ENCODE assay signal across 16 cellular contexts in genomic region chr22:39219071-39220050, GRCh38. TPM values are rescaled to one million over a fixed set of nuclear protein-coding genes. Genes with fewer than 3 reads are reported as not detected.
DNase-seq lines count a peak whose midpoint lies in the region; ATAC-seq and TF ChIP-seq lines count a peak whose summit lies in the region.
"Had no signal": no experiment of that assay in that cellular context is flagged by ENCODE, and none has a peak within 500 bp of the region (broad histone marks: within the 10 kb centered on the region; RNA-seq: fewer than 3 reads in every experiment).

No MANE protein-coding gene starts in this region.

- ATAC-seq in activated CD4-positive, alpha-beta T cell treated with anti-CD3 and anti-CD28 coated beads for 36 hours: no peak
- ATAC-seq in HG02759 (IDR thresholded peaks at IDR 0.05; ENCODE audit: unreplicated experiment) (no peak), GM18505 (IDR thresholded peaks at IDR 0.05; ENCODE audit: unreplicated experiment) (no peak)

- H3K27me3 ChIP-seq in endodermal cell (ENCODE audit: control insufficient read depth, insufficient read depth, low read length, poor library complexity, severe bottlenecking) (no peaks in the 10 kb centered on the region), sigmoid colon (peaks cover 0 to 5% (median 0%) of the 10 kb centered on the region in 3 donors)
- H3K27me3 ChIP-seq: ovary had no signal

- H3K4me3 ChIP-seq in endodermal cell (ENCODE audit: low read length) (no peak overlapping the region), sigmoid colon (no peak overlapping the region)
- H3K4me3 ChIP-seq: ovary had no signal

- H3K27ac ChIP-seq in endodermal cell (ENCODE audit: low read depth, low read length) (no peak overlapping the region), sigmoid colon (no peak overlapping the region)
- H3K27ac ChIP-seq: ovary had no signal

- CTCF ChIA-PET in activated CD4-positive, alpha-beta T cell treated with anti-CD3 and anti-CD28 coated beads for 36 hours (lab: Charles Lee): interaction anchor here (0.6 to 1.0 kb wide), 2 partner anchors 11 to 590 kb away, joined by 3 to 4 read pairs; no protein-coding TSS in a partner anchor
- CTCF ChIA-PET in activated CD4-positive, alpha-beta T cell treated with anti-CD3 and anti-CD28 coated beads, Interleukin-2, amount 10 ng/mL, durations not matched to agents 7 days and 5 days (lab: Charles Lee): no interaction called here

- H3K9me3 ChIP-seq in endodermal cell (ENCODE audit: control insufficient read depth, low read length): no peaks in the 10 kb centered on the region
- no peaks in the 10 kb centered on the region for H3K9me3 ChIP-seq in sigmoid colon
- H3K9me3 ChIP-seq: ovary had no signal

- TF ChIP-seq POLR2A in sigmoid colon (IDR thresholded peaks at IDR 0.05) (no peak), GM18505 (IDR thresholded peaks at IDR 0.05; ENCODE audit: borderline replicate concordance, extremely low read depth, insufficient read depth, insufficient read length) (no peak)

- TF ChIP-seq CTCF in endodermal cell (conservative IDR thresholded peaks at IDR 0.05) (no peak), sigmoid colon (IDR thresholded peaks at IDR 0.05) (no peak)

- peak; percentile 3 for DNase-seq in activated CD4-positive, alpha-beta T cell treated with anti-CD3 and anti-CD28 coated beads for 36 hours
- DNase-seq in activated CD4-positive, alpha-beta T cell treated with anti-CD3 and anti-CD28 coated beads, Interleukin-2, amount 10 ng/mL, durations not matched to agents 7 days and 5 days: no peak
- DNase-seq in HuH-7.5 (ENCODE audit: low spot score): peak; percentile 3
- peak; percentile 59 for DNase-seq in endodermal cell
- peak; percentile 34 for DNase-seq in sigmoid colon
- DNase-seq in NCI-H2029 (lab: John Stamatoyannopoulos, UW): no peak
- DNase-seq: activated CD4-positive, alpha-beta T cell treated with anti-CD3 and anti-CD28 coated beads, Interleukin-2, amount 10 ng/mL, durations not matched to agents 24 days and 14 days; activated gamma-delta T cell; effector CD8-positive, alpha-beta T cell; midbrain; NCI-H146; ovary; T-helper 2 cell had no signal

- 81 to 83% methylated on average over 10 to 16 of the region's 16 CpGs for WGBS in endodermal cell (ENCODE audit: insufficient coverage in 1 of 2, insufficient read length in 1 of 2), 2 experiments
- 58 to 70% methylated on average over 16 of the region's 16 CpGs for WGBS in sigmoid colon, 2 donors

- POLR2A ChIA-PET in activated CD4-positive, alpha-beta T cell treated with anti-CD3 and anti-CD28 coated beads for 36 hours (lab: Charles Lee): no interaction called here
- POLR2A ChIA-PET in activated CD4-positive, alpha-beta T cell treated with anti-CD3 and anti-CD28 coated beads, Interleukin-2, amount 10 ng/mL, durations not matched to agents 7 days and 5 days (lab: Charles Lee): no interaction called here

- peaks cover 14% of the 10 kb centered on the region for H3K27me3 Mint-ChIP-seq in activated CD4-positive, alpha-beta T cell treated with anti-CD3 and anti-CD28 coated beads for 36 hours
- peaks cover 19% of the 10 kb centered on the region for H3K27me3 Mint-ChIP-seq in activated CD4-positive, alpha-beta T cell treated with anti-CD3 and anti-CD28 coated beads, Interleukin-2, amount 10 ng/mL, durations not matched to agents 7 days and 5 days
- peaks cover 1% of the 10 kb centered on the region for H3K27me3 Mint-ChIP-seq in endodermal cell (ENCODE audit: insufficient read depth)

- intact Hi-C loops in activated CD4-positive, alpha-beta T cell treated with anti-CD3 and anti-CD28 coated beads for 36 hours (cut with DNase I, micrococcal nuclease): loop anchor here in 1 of 2 experiments (5.0 kb wide), 1 partner anchor 93 kb away; no protein-coding TSS in a partner anchor
- intact Hi-C loops in sigmoid colon (cut with DNase I): no loop called here

- no peaks in the 10 kb centered on the region for H3K9me3 Mint-ChIP-seq in activated CD4-positive, alpha-beta T cell treated with anti-CD3 and anti-CD28 coated beads for 36 hours (ENCODE audit: low read depth)
- H3K9me3 Mint-ChIP-seq in activated CD4-positive, alpha-beta T cell treated with anti-CD3 and anti-CD28 coated beads, Interleukin-2, amount 10 ng/mL, durations not matched to agents 7 days and 5 days: no peaks in the 10 kb centered on the region
- peaks cover 12% of the 10 kb centered on the region for H3K9me3 Mint-ChIP-seq in endodermal cell

- H3K36me3 ChIP-seq in endodermal cell (ENCODE audit: control insufficient read depth, insufficient read depth, low read length): no peaks in the 10 kb centered on the region
- peaks cover 0 to 4% (median 0%) of the 10 kb centered on the region in 4 donors for H3K36me3 ChIP-seq in sigmoid colon
- H3K36me3 ChIP-seq: ovary had no signal

- TF ChIP-seq EP300 in sigmoid colon (IDR thresholded peaks at IDR 0.05): no peak

- H3K27ac Mint-ChIP-seq in activated CD4-positive, alpha-beta T cell treated with anti-CD3 and anti-CD28 coated beads for 36 hours: no peak overlapping the region
- H3K27ac Mint-ChIP-seq in activated CD4-positive, alpha-beta T cell treated with anti-CD3 and anti-CD28 coated beads, Interleukin-2, amount 10 ng/mL, durations not matched to agents 7 days and 5 days: no peak overlapping the region
- no peak overlapping the region for H3K27ac Mint-ChIP-seq in endodermal cell
- H3K27ac Mint-ChIP-seq: activated CD4-positive, alpha-beta T cell treated with anti-CD3 and anti-CD28 coated beads, Interleukin-2, amount 10 ng/mL, durations not matched to agents 24 days and 14 days had no signal

- no peak overlapping the region for H3K4me3 Mint-ChIP-seq in activated CD4-positive, alpha-beta T cell treated with anti-CD3 and anti-CD28 coated beads for 36 hours
- no peak overlapping the region for H3K4me3 Mint-ChIP-seq in activated CD4-positive, alpha-beta T cell treated with anti-CD3 and anti-CD28 coated beads, Interleukin-2, amount 10 ng/mL, durations not matched to agents 7 days and 5 days
- no peak overlapping the region for H3K4me3 Mint-ChIP-seq in endodermal cell
- H3K4me3 Mint-ChIP-seq: activated CD4-positive, alpha-beta T cell treated with anti-CD3 and anti-CD28 coated beads, Interleukin-2, amount 10 ng/mL, durations not matched to agents 24 days and 14 days had no signal

- H3K9ac ChIP-seq in endodermal cell (ENCODE audit: extremely low read depth, low read length, poor library complexity, severe bottlenecking): no peak overlapping the region

- H3K4me1 ChIP-seq in endodermal cell (ENCODE audit: control insufficient read depth, insufficient read depth, low read length) (no peaks in the 10 kb centered on the region), sigmoid colon (no peaks in the 10 kb centered on the region)

- H3K36me3 Mint-ChIP-seq in activated CD4-positive, alpha-beta T cell treated with anti-CD3 and anti-CD28 coated beads for 36 hours (ENCODE audit: low read depth): peaks cover 2% of the 10 kb centered on the region
- H3K36me3 Mint-ChIP-seq in activated CD4-positive, alpha-beta T cell treated with anti-CD3 and anti-CD28 coated beads, Interleukin-2, amount 10 ng/mL, durations not matched to agents 7 days and 5 days (ENCODE audit: low read depth): no peaks in the 10 kb centered on the region
- H3K36me3 Mint-ChIP-seq in endodermal cell (ENCODE audit: low read depth): peaks cover 20% of the 10 kb centered on the region
- H3K36me3 Mint-ChIP-seq: brain had no signal

- H3K4me1 Mint-ChIP-seq in activated CD4-positive, alpha-beta T cell treated with anti-CD3 and anti-CD28 coated beads for 36 hours: peaks cover 10% of the 10 kb centered on the region
- peaks cover 2% of the 10 kb centered on the region for H3K4me1 Mint-ChIP-seq in activated CD4-positive, alpha-beta T cell treated with anti-CD3 and anti-CD28 coated beads, Interleukin-2, amount 10 ng/mL, durations not matched to agents 7 days and 5 days
- H3K4me1 Mint-ChIP-seq in endodermal cell: peaks cover 11% of the 10 kb centered on the region

RNA-seq across cellular contexts. Expression of gene PDGFB, which starts 25.4 kb away (rescaled TPM):
- total RNA-seq in activated CD4-positive, alpha-beta T cell treated with anti-CD3 and anti-CD28 coated beads for 36 hours: 1 to 10 TPM; 2.5 to 3.4 TPM
- 1 to 10 TPM in 1 of 2 experiments, under 1 TPM in 1; 0.89 to 1.1 TPM for total RNA-seq in activated CD4-positive, alpha-beta T cell treated with anti-CD3 and anti-CD28 coated beads, Interleukin-2, amount 10 ng/mL, durations not matched to agents 7 days and 5 days
- total RNA-seq in endodermal cell (10 to 100 TPM in 1 of 2 donors, 1 to 10 TPM in 1; 5.9 to 10.4 TPM), sigmoid colon (1 to 10 TPM; 3.1 to 9.6 (median 7.4) TPM)
- 3.5 TPM for polyA plus RNA-seq in endodermal cell (2013, experiment 1 of 2)
- 3.3 TPM for polyA plus RNA-seq in endodermal cell (2013, experiment 2 of 2)
- 1 to 10 TPM; 1.4 to 5.5 (median 2.4) TPM for polyA plus RNA-seq in sigmoid colon

Comparison
In these comparisons a context has a peak if more than half of its experiments do, and no peak if none do; other contexts are left out.
1. DNase-seq: peak in activated CD4-positive, alpha-beta T cell treated with anti-CD3 and anti-CD28 coated beads for 36 hours (single experiment), HuH-7.5 (single experiment), endodermal cell (single experiment) and sigmoid colon (single experiment); none in activated CD4-positive, alpha-beta T cell treated with anti-CD3 and anti-CD28 coated beads, Interleukin-2, amount 10 ng/mL, durations not matched to agents 7 days and 5 days (single experiment) and NCI-H2029 (single experiment).